ENCODE assay signal across 16 cellular contexts in the genomic region with DNA sequence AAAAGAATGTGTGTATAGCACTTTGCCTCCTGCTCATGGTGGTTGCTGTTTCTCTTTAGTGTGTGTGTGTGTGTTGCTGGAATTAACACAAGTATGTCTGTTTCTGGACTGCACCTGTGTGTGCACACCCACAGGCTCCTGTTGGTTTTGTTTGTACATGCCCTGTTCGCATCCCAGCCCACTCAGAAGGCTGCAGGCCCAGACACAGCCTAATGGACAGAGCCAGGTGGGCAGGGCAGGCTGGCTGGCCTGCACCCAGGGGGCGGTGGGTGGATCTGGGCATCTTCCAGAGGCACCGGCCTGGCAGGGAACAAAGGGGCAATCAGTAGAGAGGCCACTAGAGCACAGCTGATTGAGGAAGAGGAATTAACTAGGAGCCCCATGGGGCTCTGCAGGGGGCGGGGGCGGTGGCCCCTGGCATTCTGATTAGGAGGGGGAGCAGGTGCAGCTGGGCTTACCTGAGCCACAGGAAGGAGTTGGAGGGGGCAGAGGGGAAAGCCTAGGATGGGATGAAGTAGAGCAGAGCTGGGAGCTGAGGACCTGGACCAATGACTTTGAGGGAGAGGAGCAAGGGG.
DNase-seq lines count a peak whose midpoint lies in the region; ATAC-seq lines count a peak whose summit lies in the region.
"Had no signal": no experiment of that assay in that cellular context is flagged by ENCODE, and none has a peak within 500 bp of the region (broad histone marks: within the 10 kb centered on the region; RNA-seq: fewer than 3 reads in every experiment).

No MANE protein-coding gene starts in this region.

- peaks cover 75% of the 10 kb centered on the region for H3K27me3 Mint-ChIP-seq in stimulated activated memory B cell treated with anti-CD40 and anti-IgM and Interleukin-4, amounts not matched to agents 10 μg/mL and 1 μg/mL and 100 μg/mL, for 72 hours

- peaks cover 26% of the 10 kb centered on the region for H3K4me1 Mint-ChIP-seq in stimulated activated memory B cell treated with anti-CD40 and anti-IgM and Interleukin-4, amounts not matched to agents 10 μg/mL and 1 μg/mL and 100 μg/mL, for 72 hours

- no peak overlapping the region for H3K27ac Mint-ChIP-seq in stimulated activated memory B cell treated with anti-CD40 and anti-IgM and Interleukin-4, amounts not matched to agents 10 μg/mL and 1 μg/mL and 100 μg/mL, for 72 hours
- H3K27ac Mint-ChIP-seq: T-helper 1 cell treated with Interleukin-12 subunit alpha and Interleukin-12 subunit beta and Interleukin-4 antibody, amounts not matched to agents 30 μg/mL and 1 μg/mL, for 36 hours had no signal

- no peak overlapping the region for H3K4me3 Mint-ChIP-seq in stimulated activated memory B cell treated with anti-CD40 and anti-IgM and Interleukin-4, amounts not matched to agents 10 μg/mL and 1 μg/mL and 100 μg/mL, for 72 hours
- H3K4me3 Mint-ChIP-seq: T-helper 1 cell treated with Interleukin-12 subunit alpha and Interleukin-12 subunit beta and Interleukin-4 antibody, amounts not matched to agents 30 μg/mL and 1 μg/mL, for 36 hours had no signal

- DNase-seq in NCI-H128 (lab: John Stamatoyannopoulos, UW; ENCODE audit: unreplicated experiment) (peak; percentile 53), NCI-H2196 (lab: John Stamatoyannopoulos, UW; ENCODE audit: unreplicated experiment) (peak; percentile 63), astrocyte of the hippocampus (ENCODE audit: low read depth, low spot score) (peak; percentile 18), COLO829 (ENCODE audit: low spot score) (no peak)
- DNase-seq: activated T-cell treated with anti-CD3 and anti-CD28 coated beads for 4 hours, hippocampal formation, IMR-90, left lung, naive B cell, NCI-H1930, upper lobe of right lung had no signal

- ATAC-seq in stimulated activated memory B cell treated with anti-CD40 and anti-IgM and Interleukin-4, amounts not matched to agents 10 μg/mL and 1 μg/mL and 100 μg/mL, for 72 hours, result peak; percentile 37
- no peak for ATAC-seq in HG03196 (IDR thresholded peaks at IDR 0.05; ENCODE audit: unreplicated experiment)
- ATAC-seq in GM21737 (IDR thresholded peaks at IDR 0.05; ENCODE audit: unreplicated experiment), result no peak
- ATAC-seq in HG03175 (IDR thresholded peaks at IDR 0.05; ENCODE audit: unreplicated experiment), result no peak
- ATAC-seq: left lung, upper lobe of right lung had no signal

- H3K9me3 Mint-ChIP-seq in stimulated activated memory B cell treated with anti-CD40 and anti-IgM and Interleukin-4, amounts not matched to agents 10 μg/mL and 1 μg/mL and 100 μg/mL, for 72 hours, result no peaks in the 10 kb centered on the region
- H3K9me3 Mint-ChIP-seq: naive B cell; T-helper 1 cell treated with Interleukin-12 subunit alpha and Interleukin-12 subunit beta and Interleukin-4 antibody, amounts not matched to agents 30 μg/mL and 1 μg/mL, for 36 hours had no signal

- no peaks in the 10 kb centered on the region for H3K36me3 Mint-ChIP-seq in stimulated activated memory B cell treated with anti-CD40 and anti-IgM and Interleukin-4, amounts not matched to agents 10 μg/mL and 1 μg/mL and 100 μg/mL, for 72 hours
